Comparison of ENCODE assay signal across 1 cellular context in genomic region chrX:134406977-134407376, GRCh38.
TF ChIP-seq lines count a peak whose summit lies in the region.

No MANE protein-coding gene starts in this region.

TF ChIP-seq in K562, 482 proteins besides CTCF, POLR2A, EP300 and RAD21 (continued from another document):
- TF ChIP-seq RBM34 (IDR thresholded peaks at IDR 0.05; ENCODE audit: borderline replicate concordance, insufficient read depth, low read length): no peak
- peak; percentile 53; the same call in 1 of the 2 replicates for TF ChIP-seq FOSL1 (tag; conservative IDR thresholded peaks at IDR 0.05)
- TF ChIP-seq MBD2 (IDR thresholded peaks at IDR 0.05; ENCODE audit: borderline replicate concordance, low read depth): 0 out of 2 replicates have a peak, but pooled peaks have one; percentile 23
- peak; percentile 29 for TF ChIP-seq HDAC3 (IDR thresholded peaks at IDR 0.05; ENCODE audit: borderline replicate concordance, partially characterized antibody)
- peak; percentile 77 for TF ChIP-seq CBFA2T3 (IDR thresholded peaks at IDR 0.05)
- peak; percentile 97 for TF ChIP-seq EGR1 (conservative IDR thresholded peaks at IDR 0.05)
- TF ChIP-seq TAL1 (IDR thresholded peaks at IDR 0.05): peak; percentile 16; the same call in 1 of the 2 replicates
- TF ChIP-seq CBFA2T2 (conservative IDR thresholded peaks at IDR 0.05): 0 out of 2 replicates have a peak, but pooled peaks have one; percentile 20
- no peak for TF ChIP-seq ZNF184 (CRISPR knock-in tag; IDR thresholded peaks at IDR 0.05)
- peak; percentile 48; the same call in 1 of the 2 replicates for TF ChIP-seq MTA2 (IDR thresholded peaks at IDR 0.05; ENCODE audit: low read depth)
- no peak for TF ChIP-seq ARNT (IDR thresholded peaks at IDR 0.05)
- TF ChIP-seq SMARCA4 (IDR thresholded peaks at IDR 0.05): peak; percentile 42
- peak; percentile 64 for TF ChIP-seq DPF2 (IDR thresholded peaks at IDR 0.05)
- peak; percentile 29; the same call in 1 of the 2 replicates for TF ChIP-seq POLR2AphosphoS5 (IDR thresholded peaks at IDR 0.05; ENCODE audit: control insufficient read depth, insufficient read depth, low read depth, low read length)
- peak; percentile 65 for TF ChIP-seq VEZF1 (CRISPR knock-in tag; IDR thresholded peaks at IDR 0.05)
- TF ChIP-seq NCOR1 (IDR thresholded peaks at IDR 0.05): peak; percentile 52; the same call in 1 of the 2 replicates
- no peak for TF ChIP-seq ZNF668 (CRISPR knock-in tag; IDR thresholded peaks at IDR 0.05)
- peak; percentile 83; the same call in 1 of the 2 replicates for TF ChIP-seq HMBOX1 (IDR thresholded peaks at IDR 0.05)
- 0 out of 4 replicates have a peak, but pooled peaks of 1 of the 2 experiments have one; percentile 21 for TF ChIP-seq KDM1A (IDR thresholded peaks at IDR 0.05)
- TF ChIP-seq SOX6 (IDR thresholded peaks at IDR 0.05): peak; percentile 23; the same call in 1 of the 2 replicates
- no peak for TF ChIP-seq PATZ1 (CRISPR knock-in tag; IDR thresholded peaks at IDR 0.05; ENCODE audit: borderline replicate concordance)
- TF ChIP-seq RCOR1 (IDR thresholded peaks at IDR 0.05; ENCODE audit: borderline replicate concordance in 1 of 2, low read depth in 2 of 2, low read length in 2 of 2): peak in 1 of 2 experiments; percentile 38; a peak in 1 of 4 replicates
- TF ChIP-seq PML (IDR thresholded peaks at IDR 0.05; ENCODE audit: low read length): 0 out of 2 replicates have a peak, but pooled peaks have one; percentile 38
- peak; percentile 18; the same call in 1 of the 2 replicates for TF ChIP-seq STAT5A (IDR thresholded peaks at IDR 0.05; ENCODE audit: borderline replicate concordance, low read length)
- TF ChIP-seq EWSR1 (IDR thresholded peaks at IDR 0.05; ENCODE audit: borderline replicate concordance, low read depth, partially characterized antibody): no peak
- 0 out of 2 replicates have a peak, but pooled peaks have one; percentile 18 for TF ChIP-seq RNF2 (IDR thresholded peaks at IDR 0.05)
- peak; percentile 34; the same call in 1 of the 2 replicates for TF ChIP-seq CREM (IDR thresholded peaks at IDR 0.05; ENCODE audit: low read depth)
- TF ChIP-seq TCF3 (CRISPR knock-in tag; IDR thresholded peaks at IDR 0.05): peak; percentile 38; the same call in 1 of the 2 replicates
- TF ChIP-seq BCOR (IDR thresholded peaks at IDR 0.05): no peak
- TF ChIP-seq STAT6 (CRISPR knock-in tag; IDR thresholded peaks at IDR 0.05): no peak
- no peak for TF ChIP-seq SREBF2 (CRISPR knock-in tag; IDR thresholded peaks at IDR 0.05)
- no peak for TF ChIP-seq ETS2 (tag; IDR thresholded peaks at IDR 0.05; ENCODE audit: borderline replicate concordance, poor library complexity, severe bottlenecking)
- TF ChIP-seq ESRRA (IDR thresholded peaks at IDR 0.05; ENCODE audit: borderline replicate concordance, low read depth): peak; percentile 85
- peak; percentile 81 for TF ChIP-seq TEAD4 (IDR thresholded peaks at IDR 0.05; ENCODE audit: low read length)
- TF ChIP-seq TEAD4 (CRISPR knock-in tag; IDR thresholded peaks at IDR 0.05; ENCODE audit: borderline replicate concordance): no peak
- TF ChIP-seq ZNF384 (IDR thresholded peaks at IDR 0.05; ENCODE audit: low read depth, low read length): no peak
- peak; percentile 37; the same call in 1 of the 2 replicates for TF ChIP-seq SMARCE1 (IDR thresholded peaks at IDR 0.05)
- TF ChIP-seq ZNF764 (CRISPR knock-in tag; IDR thresholded peaks at IDR 0.05; ENCODE audit: low read depth): no peak
- peak; percentile 11; the same call in 1 of the 2 replicates for TF ChIP-seq ZNF592 (IDR thresholded peaks at IDR 0.05)
- no peak for TF ChIP-seq ZNF24 (IDR thresholded peaks at IDR 0.05)
- TF ChIP-seq ARID1B (IDR thresholded peaks at IDR 0.05): peak; percentile 53
- TF ChIP-seq GATA2 (CRISPR knock-in tag; IDR thresholded peaks at IDR 0.05): no peak
- peak; percentile 44; the same call in 1 of the 2 replicates for TF ChIP-seq ARID3A (IDR thresholded peaks at IDR 0.05; ENCODE audit: borderline replicate concordance, low read depth, low read length)
TF ChIP-seq in K562: peak in this region for 28.
